8 cellular contexts compared by ENCODE assay signal in genomic region chr1:228141082-228141870, GRCh38. TPM values are rescaled to one million over a fixed set of nuclear protein-coding genes. Genes with fewer than 3 reads are reported as not detected.
A peak's percentile ranks its signal among the peaks of the same experiment; 100 is the strongest.
DNase-seq lines count a peak whose midpoint lies in the region; ATAC-seq, FAIRE-seq and TF ChIP-seq lines count a peak whose summit lies in the region.

No MANE protein-coding gene starts in this region.

- H3K9me1 ChIP-seq in keratinocyte (ENCODE audit: control insufficient read depth, extremely low read depth, insufficient read depth, low read length): peaks cover 2% of the 10 kb centered on the region

- FAIRE-seq in GM12878 (lab: Jason Lieb, UNC) (no peak), keratinocyte (lab: Jason Lieb, UNC) (no peak)

- H3K27me3 Mint-ChIP-seq in stimulated activated naive B cell treated with anti-CD40 and anti-IgM and Interleukin-4, amounts not matched to agents 10 μg/mL and 1 μg/mL and 100 μg/mL, for 72 hours: no peaks in the 10 kb centered on the region

- peak overlapping the region; percentile 85 for H3K4me3 ChIP-seq in GM12878
- H3K4me3 ChIP-seq in keratinocyte (ENCODE audit: control insufficient read depth in 2 of 3, extremely low read depth in 1 of 3, insufficient read depth in 2 of 3, low read depth in 1 of 3, low read length in 3 of 3): peak overlapping the region; percentile 84 to 96 (median 89)

- in situ Hi-C loops in GM12878 (cut with MboI): no loop called here

- DNase-seq in EL (peak; percentile 67), NCI-H2107 (lab: John Stamatoyannopoulos, UW) (peak; percentile 73), GM12878 (ENCODE audit: low read depth, low spot score) (no peak), keratinocyte (ENCODE audit: low read depth, low spot score) (no peak), superior temporal gyrus (ENCODE audit: extremely low spot score) (no peak)
- no peak for DNase-seq in stimulated activated naive B cell treated with anti-CD40 and anti-IgM and Interleukin-4, amounts not matched to agents 10 μg/mL and 1 μg/mL and 100 μg/mL, for 72 hours
- no peak for DNase-seq in NK-92 treated with Interleukin-12 subunit alpha and Interleukin-12 subunit beta, amount 100 ng/mL, for 24 hours (lab: John Stamatoyannopoulos, UW)

- WGBS in GM12878 (ENCODE audit: insufficient coverage, insufficient replicate concordance, low lambda C conversion rate, missing lambda C conversion rate): 23% methylated on average over 28 of the region's 28 CpGs

- H3K36me3 ChIP-seq in GM12878 (ENCODE audit: control insufficient read depth in 2 of 2, insufficient read depth in 2 of 2, low read length in 1 of 2): peaks cover 4 to 8% of the 10 kb centered on the region in 2 experiments; a peak in 3 of 4 replicates
- peaks cover 17 to 26% of the 10 kb centered on the region in 2 experiments for H3K36me3 ChIP-seq in keratinocyte (ENCODE audit: control insufficient read depth in 2 of 2, extremely low read depth in 1 of 2, insufficient read depth in 2 of 2, low read length in 2 of 2)

- H3K4me2 ChIP-seq in GM12878 (ENCODE audit: control insufficient read depth, insufficient read depth) (peak overlapping the region; percentile 86), keratinocyte (ENCODE audit: control insufficient read depth, extremely low read depth, insufficient read depth, low read depth, low read length) (peak overlapping the region; percentile 98)

- H3K9ac ChIP-seq in GM12878 (ENCODE audit: control insufficient read depth, insufficient read depth, low read length): peak overlapping the region; percentile 95
- H3K9ac ChIP-seq in keratinocyte (ENCODE audit: control insufficient read depth, extremely low read depth, insufficient read depth, low read length): peak overlapping the region; percentile 86

- H3K27me3 ChIP-seq in GM12878 (replicated peaks in 1 of 2; ENCODE audit: control insufficient read depth in 2 of 2, insufficient read depth in 2 of 2, low read length in 1 of 2): no peaks in the 10 kb centered on the region
- H3K27me3 ChIP-seq in keratinocyte (ENCODE audit: control insufficient read depth, extremely low read depth, insufficient read depth, low read length): no peaks in the 10 kb centered on the region

- BruUV-seq in GM12878 (replicated peaks; lab: Mats Ljungman, UMichigan): no TSS peak

- SMC1A ChIA-PET in GM12878 (lab: Charles Lee; ENCODE audit: uncharacterized antibody, unreplicated experiment): interaction anchor here (1.1 kb wide), 1 partner anchor 24 kb away, joined by 3 read pairs; no protein-coding TSS in a partner anchor

- no peak for TF ChIP-seq EP300 in GM12878 (IDR thresholded peaks at IDR 0.05; ENCODE audit: borderline replicate concordance in 1 of 2, control insufficient read depth in 1 of 2, low read depth in 2 of 2, low read length in 2 of 2)

- H3K9me3 Mint-ChIP-seq in stimulated activated naive B cell treated with anti-CD40 and anti-IgM and Interleukin-4, amounts not matched to agents 10 μg/mL and 1 μg/mL and 100 μg/mL, for 72 hours: no peaks in the 10 kb centered on the region

- TF ChIP-seq CTCF in GM12878 (IDR thresholded peaks at IDR 0.05 in 2 of 3, conservative IDR thresholded peaks at IDR 0.05 in 1 of 3; ENCODE audit: control insufficient read depth in 2 of 3, extremely low read depth in 1 of 3, insufficient read depth in 1 of 3, low read depth in 3 of 3, low read length in 3 of 3) (no peak), keratinocyte (optimal IDR thresholded peaks at IDR 0.05 in 1 of 3, IDR thresholded peaks at IDR 0.05 in 1 of 3, conservative IDR thresholded peaks at IDR 0.05 in 1 of 3; ENCODE audit: extremely low read depth in 1 of 3, insufficient read depth in 2 of 3, low read length in 3 of 3) (no peak)

- H3K36me3 Mint-ChIP-seq in stimulated activated naive B cell treated with anti-CD40 and anti-IgM and Interleukin-4, amounts not matched to agents 10 μg/mL and 1 μg/mL and 100 μg/mL, for 72 hours: peaks cover 2 to 9% of the 10 kb centered on the region in 2 donors

- H4K20me1 ChIP-seq in GM12878 (ENCODE audit: control insufficient read depth, insufficient read depth): peaks cover 6% of the 10 kb centered on the region; the same call in 1 of the 2 replicates
- H4K20me1 ChIP-seq in keratinocyte (ENCODE audit: control insufficient read depth, extremely low read depth, insufficient read depth, low read length): peaks cover 23% of the 10 kb centered on the region

- TF ChIP-seq RAD21 in GM12878 (IDR thresholded peaks at IDR 0.05; ENCODE audit: insufficient read depth, low read depth, low read length): no peak

- H3K4me1 ChIP-seq in GM12878 (ENCODE audit: control insufficient read depth, insufficient read depth, low read length) (peaks cover 17% of the 10 kb centered on the region), keratinocyte (ENCODE audit: control insufficient read depth, extremely low read depth, insufficient read depth, low read length) (peaks cover 35% of the 10 kb centered on the region)

- H3K4me3 Mint-ChIP-seq in stimulated activated naive B cell treated with anti-CD40 and anti-IgM and Interleukin-4, amounts not matched to agents 10 μg/mL and 1 μg/mL and 100 μg/mL, for 72 hours: peak overlapping the region; percentile 93 to 97

- peaks cover 52% of the 10 kb centered on the region for H3K79me2 ChIP-seq in GM12878 (ENCODE audit: control insufficient read depth, insufficient read depth, low read length)
- peaks cover 62% of the 10 kb centered on the region for H3K79me2 ChIP-seq in keratinocyte (ENCODE audit: control insufficient read depth, insufficient read depth, low read length)

- H3K9me3 ChIP-seq in GM12878 (replicated peaks; ENCODE audit: control insufficient read depth, insufficient read depth, low read length): no peaks in the 10 kb centered on the region
- no peaks in the 10 kb centered on the region for H3K9me3 ChIP-seq in keratinocyte (ENCODE audit: control insufficient read depth, low read depth, low read length)

- H2AFZ ChIP-seq in GM12878 (ENCODE audit: control insufficient read depth, low read depth, low read length): no peak overlapping the region
- H2AFZ ChIP-seq in keratinocyte (ENCODE audit: control insufficient read depth, low read length): no peak overlapping the region

- RAD21 ChIA-PET in GM12878 (lab: Charles Lee; ENCODE audit: unreplicated experiment): interaction anchor here (1.2 to 1.4 kb wide), 2 partner anchors 24 to 26 kb away, joined by 5 to 8 read pairs; partner anchors contain the start of gene IBA57

- dilution Hi-C loops in keratinocyte (cut with MboI; ENCODE audit: extremely low pct_ligation_motif_present, low sequenced_read_pairs): no loop called here

- POLR2A ChIA-PET in GM12878 (lab: Charles Lee): interaction anchor here (0.7 to 5.6 kb wide), 4 partner anchors 20 to 31 kb away, joined by 3 to 43 read pairs (median 3); partner anchors contain the start of gene IBA57

- CTCF ChIA-PET in GM12878 (lab: Yijun Ruan, JAX): interaction anchor here (1.0 to 6.1 kb wide), 3 partner anchors 24 to 141 kb away, joined by 3 to 54 read pairs (median 18); partner anchors contain the start of gene IBA57

- peak; percentile 42; the same call in 1 of the 2 replicates for TF ChIP-seq POLR2A in GM12878 (IDR thresholded peaks at IDR 0.05; ENCODE audit: low read depth, low read length)

- intact Hi-C loops in GM12878 (cut with micrococcal nuclease; ENCODE audit: unreplicated experiment): loop anchor here (2.0 kb wide), 2 partner anchors 32 to 58 kb away; partner anchors contain the start of genes ARF1 and MRPL55

- ATAC-seq in GM12878 (peak; percentile 8), GM21576 (IDR thresholded peaks at IDR 0.05; ENCODE audit: unreplicated experiment) (no peak)
- no peak for ATAC-seq in stimulated activated naive B cell treated with anti-CD40 and anti-IgM and Interleukin-4, amounts not matched to agents 10 μg/mL and 1 μg/mL and 100 μg/mL, for 72 hours (replicated peaks)

- peak overlapping the region; percentile 96 for H3K27ac ChIP-seq in GM12878 (ENCODE audit: control insufficient read depth, insufficient read depth)
- H3K27ac ChIP-seq in keratinocyte (ENCODE audit: control insufficient read depth, insufficient read depth, low read length): peak overlapping the region; percentile 82

- H3K4me1 Mint-ChIP-seq in stimulated activated naive B cell treated with anti-CD40 and anti-IgM and Interleukin-4, amounts not matched to agents 10 μg/mL and 1 μg/mL and 100 μg/mL, for 72 hours: peaks cover 20 to 58% of the 10 kb centered on the region in 2 donors

- H3K27ac Mint-ChIP-seq in stimulated activated naive B cell treated with anti-CD40 and anti-IgM and Interleukin-4, amounts not matched to agents 10 μg/mL and 1 μg/mL and 100 μg/mL, for 72 hours: peak overlapping the region; percentile 89

RNA-seq across cellular contexts. Expression of gene GUK1, which starts 1.2 kb away (rescaled TPM):
- 142 and 146 TPM in 2 replicates for total RNA-seq in GM12878 (2013; cell fraction: nucleolus; rRNA removed)
- total RNA-seq in GM12878 (2014; rRNA removed): 214 and 235 TPM in 2 replicates
- total RNA-seq in GM12878 (2014; rRNA removed; fragmentation: Illumina TruSeq; extraction: Trizol): 82.0 and 98.3 TPM in 2 replicates
- total RNA-seq in GM12878 (2021): 183 and 195 TPM in 2 replicates
- 101 TPM for polyA plus RNA-seq in GM12878 (2011; ENCODE audit: low read depth)
- 107 and 224 TPM in 2 replicates for polyA plus RNA-seq in GM12878 (2011; rRNA removed)
- polyA plus RNA-seq in GM12878 (2011; cell fraction: cytosol; rRNA removed): 381 and 606 TPM in 2 replicates
- 634 and 756 TPM in 2 replicates for polyA plus RNA-seq in GM12878 (2011; cell fraction: nucleus; rRNA removed)
- 190 and 243 TPM in 2 replicates for polyA plus RNA-seq in GM12878 (2012)
- polyA plus RNA-seq in GM12878 (2014; fragmentation: Illumina TruSeq; extraction: Trizol): 4.2 and 28.9 TPM in 2 replicates
- 10 to 100 TPM in 1 of 2 experiments, 1 to 10 TPM in 1; 6.3 to 39.2 TPM for polyA plus RNA-seq in GM12878 (2014; fragmentation: Nextera tagmentation; extraction: Ambion mirVana)
- polyA plus RNA-seq in GM12878 (2014; rRNA removed): 227 and 264 TPM in 2 replicates
- 100 to 1,000 TPM; 349 to 357 TPM for polyA plus RNA-seq in GM12878 (2016; fragmentation: Nextera tagmentation; extraction: Ambion mirVana)
- polyA minus RNA-seq in GM12878 (2011; rRNA and poly(A)+ RNA removed): 103 and 217 TPM in 2 replicates
- polyA minus RNA-seq in GM12878 (2011; cell fraction: cytosol; rRNA and poly(A)+ RNA removed): 59.5 and 69.8 TPM in 2 replicates
- polyA minus RNA-seq in GM12878 (2011; cell fraction: nucleus; rRNA and poly(A)+ RNA removed): 116 and 141 TPM in 2 replicates
- polyA plus RNA-seq in keratinocyte: 412 to 877 TPM (median 450 TPM) in 3 replicates
- 259 TPM for polyA plus RNA-seq in keratinocyte (2011; ENCODE audit: low read depth)
- 279 and 743 TPM in 2 replicates for polyA plus RNA-seq in keratinocyte (2011; cell fraction: cytosol; rRNA removed)
- 254 and 303 TPM in 2 replicates for polyA plus RNA-seq in keratinocyte (2011; cell fraction: nucleus; rRNA removed)
- 421 and 447 TPM in 2 replicates for polyA plus RNA-seq in keratinocyte (2012; ENCODE audit: low replicate concordance)
- 198 to 329 TPM (median 216 TPM) in 3 replicates for polyA minus RNA-seq in keratinocyte
- polyA minus RNA-seq in keratinocyte (2011; cell fraction: cytosol; rRNA and poly(A)+ RNA removed): 557 TPM
- 106 and 141 TPM in 2 replicates for polyA minus RNA-seq in keratinocyte (2011; cell fraction: nucleus; rRNA and poly(A)+ RNA removed)

RNA-seq across cellular contexts. Expression of gene GJC2, which starts 8.5 kb away (rescaled TPM):
- 0.27 and 0.65 TPM in 2 replicates for total RNA-seq in GM12878 (2013; cell fraction: nucleolus; rRNA removed)
- total RNA-seq in GM12878 (2014; rRNA removed) (0.06 and 0.11 TPM in 2 replicates), GM12878 (2014; rRNA removed; fragmentation: Illumina TruSeq; extraction: Trizol) (0.09 TPM in 2 replicates), GM12878 (2021) (0.44 TPM in 1 of 2 replicates, not detected in the other)
- not detected for polyA plus RNA-seq in GM12878 (2011; ENCODE audit: low read depth)
- polyA plus RNA-seq in GM12878 (2011; rRNA removed) (0.03 and 0.04 TPM in 2 replicates), GM12878 (2014; fragmentation: Illumina TruSeq; extraction: Trizol) (0.04 TPM in 1 of 2 replicates, not detected in the other), GM12878 (2014; fragmentation: Nextera tagmentation; extraction: Ambion mirVana) (not detected), GM12878 (2014; rRNA removed) (0.26 and 0.32 TPM in 2 replicates), GM12878 (2016; fragmentation: Nextera tagmentation; extraction: Ambion mirVana) (not detected), keratinocyte (0.37 to 0.63 TPM (median 0.58 TPM) in 3 replicates)
- 0.06 and 0.07 TPM in 2 replicates for polyA plus RNA-seq in GM12878 (2011; cell fraction: cytosol; rRNA removed)
- 0.24 and 0.51 TPM in 2 replicates for polyA plus RNA-seq in GM12878 (2011; cell fraction: nucleus; rRNA removed)
- 0.15 and 0.22 TPM in 2 replicates for polyA plus RNA-seq in GM12878 (2012)
- 0.21 TPM in 1 of 2 replicates, not detected in the other for polyA minus RNA-seq in GM12878 (2011; rRNA and poly(A)+ RNA removed)
- not detected in 2 replicates for polyA minus RNA-seq in GM12878 (2011; cell fraction: cytosol; rRNA and poly(A)+ RNA removed)
- 0.24 and 0.96 TPM in 2 replicates for polyA minus RNA-seq in GM12878 (2011; cell fraction: nucleus; rRNA and poly(A)+ RNA removed)
- polyA plus RNA-seq in keratinocyte (2011; ENCODE audit: low read depth): 0.39 TPM
- polyA plus RNA-seq in keratinocyte (2011; cell fraction: cytosol; rRNA removed): 0.17 and 0.52 TPM in 2 replicates
- polyA plus RNA-seq in keratinocyte (2011; cell fraction: nucleus; rRNA removed): 0.56 and 0.79 TPM in 2 replicates
- 0.73 and 0.81 TPM in 2 replicates for polyA plus RNA-seq in keratinocyte (2012; ENCODE audit: low replicate concordance)
- polyA minus RNA-seq in keratinocyte: 0.33 to 0.52 TPM (median 0.51 TPM) in 3 replicates
- polyA minus RNA-seq in keratinocyte (2011; cell fraction: cytosol; rRNA and poly(A)+ RNA removed): 2.9 TPM
- polyA minus RNA-seq in keratinocyte (2011; cell fraction: nucleus; rRNA and poly(A)+ RNA removed): 0.31 and 1.1 TPM in 2 replicates

RNA-seq across cellular contexts. Expression of gene IBA57, which starts 24.3 kb away (rescaled TPM):
- total RNA-seq in GM12878 (2013; cell fraction: nucleolus; rRNA removed): 3.6 and 5.1 TPM in 2 replicates
- 6.0 and 6.9 TPM in 2 replicates for total RNA-seq in GM12878 (2014; rRNA removed)
- total RNA-seq in GM12878 (2014; rRNA removed; fragmentation: Illumina TruSeq; extraction: Trizol): 1.3 and 1.5 TPM in 2 replicates
- total RNA-seq in GM12878 (2021): 6.9 and 8.5 TPM in 2 replicates
- 2.1 TPM for polyA plus RNA-seq in GM12878 (2011; ENCODE audit: low read depth)
- 1.4 and 2.9 TPM in 2 replicates for polyA plus RNA-seq in GM12878 (2011; rRNA removed)
- 3.5 and 8.3 TPM in 2 replicates for polyA plus RNA-seq in GM12878 (2011; cell fraction: cytosol; rRNA removed)
- 5.4 and 7.1 TPM in 2 replicates for polyA plus RNA-seq in GM12878 (2011; cell fraction: nucleus; rRNA removed)
- 2.0 and 3.3 TPM in 2 replicates for polyA plus RNA-seq in GM12878 (2012)
- polyA plus RNA-seq in GM12878 (2014; fragmentation: Illumina TruSeq; extraction: Trizol): 1.2 and 1.3 TPM in 2 replicates
- polyA plus RNA-seq in GM12878 (2014; fragmentation: Nextera tagmentation; extraction: Ambion mirVana): under 1 TPM; 0.51 to 0.60 TPM
- polyA plus RNA-seq in GM12878 (2014; rRNA removed): 4.6 and 6.7 TPM in 2 replicates
- 1 to 10 TPM; 6.0 to 8.6 TPM for polyA plus RNA-seq in GM12878 (2016; fragmentation: Nextera tagmentation; extraction: Ambion mirVana)
- polyA minus RNA-seq in GM12878 (2011; rRNA and poly(A)+ RNA removed): 2.0 and 5.2 TPM in 2 replicates
- polyA minus RNA-seq in GM12878 (2011; cell fraction: cytosol; rRNA and poly(A)+ RNA removed): 0.83 and 2.3 TPM in 2 replicates
- polyA minus RNA-seq in GM12878 (2011; cell fraction: nucleus; rRNA and poly(A)+ RNA removed): 1.8 and 3.3 TPM in 2 replicates
- 1.5 to 3.4 TPM (median 2.8 TPM) in 3 replicates for polyA plus RNA-seq in keratinocyte
- polyA plus RNA-seq in keratinocyte (2011; ENCODE audit: low read depth): 0.85 TPM
- polyA plus RNA-seq in keratinocyte (2011; cell fraction: cytosol; rRNA removed): 1.3 and 2.7 TPM in 2 replicates
- 3.7 and 5.4 TPM in 2 replicates for polyA plus RNA-seq in keratinocyte (2011; cell fraction: nucleus; rRNA removed)
- polyA plus RNA-seq in keratinocyte (2012; ENCODE audit: low replicate concordance): 1.3 and 3.6 TPM in 2 replicates
- 1.6 to 3.0 TPM (median 1.9 TPM) in 3 replicates for polyA minus RNA-seq in keratinocyte
- polyA minus RNA-seq in keratinocyte (2011; cell fraction: cytosol; rRNA and poly(A)+ RNA removed): 1.9 TPM
- polyA minus RNA-seq in keratinocyte (2011; cell fraction: nucleus; rRNA and poly(A)+ RNA removed): 3.6 and 3.9 TPM in 2 replicates

RNA-seq across cellular contexts. Expression of gene MRPL55, which starts 32.2 kb away (rescaled TPM):
- total RNA-seq in GM12878 (2013; cell fraction: nucleolus; rRNA removed): 43.8 and 45.7 TPM in 2 replicates
- total RNA-seq in GM12878 (2014; rRNA removed): 81.9 and 93.4 TPM in 2 replicates
- 25.5 and 35.1 TPM in 2 replicates for total RNA-seq in GM12878 (2014; rRNA removed; fragmentation: Illumina TruSeq; extraction: Trizol)
- total RNA-seq in GM12878 (2021): 47.6 and 54.9 TPM in 2 replicates
- polyA plus RNA-seq in GM12878 (2011; ENCODE audit: low read depth): 30.7 TPM
- polyA plus RNA-seq in GM12878 (2011; rRNA removed): 17.0 and 39.3 TPM in 2 replicates
- 66.7 and 115 TPM in 2 replicates for polyA plus RNA-seq in GM12878 (2011; cell fraction: cytosol; rRNA removed)
- polyA plus RNA-seq in GM12878 (2011; cell fraction: nucleus; rRNA removed): 172 and 194 TPM in 2 replicates
- 45.5 and 64.1 TPM in 2 replicates for polyA plus RNA-seq in GM12878 (2012)
- 8.8 and 42.1 TPM in 2 replicates for polyA plus RNA-seq in GM12878 (2014; fragmentation: Illumina TruSeq; extraction: Trizol)
- 10 to 100 TPM; 15.1 to 56.7 TPM for polyA plus RNA-seq in GM12878 (2014; fragmentation: Nextera tagmentation; extraction: Ambion mirVana)
- polyA plus RNA-seq in GM12878 (2014; rRNA removed): 91.0 and 96.3 TPM in 2 replicates
- polyA plus RNA-seq in GM12878 (2016; fragmentation: Nextera tagmentation; extraction: Ambion mirVana): 100 to 1,000 TPM; 129 to 143 TPM
- 24.7 and 44.2 TPM in 2 replicates for polyA minus RNA-seq in GM12878 (2011; rRNA and poly(A)+ RNA removed)
- polyA minus RNA-seq in GM12878 (2011; cell fraction: cytosol; rRNA and poly(A)+ RNA removed): 16.6 and 20.5 TPM in 2 replicates
- 31.3 and 40.2 TPM in 2 replicates for polyA minus RNA-seq in GM12878 (2011; cell fraction: nucleus; rRNA and poly(A)+ RNA removed)
- 28.4 to 53.7 TPM (median 49.3 TPM) in 3 replicates for polyA plus RNA-seq in keratinocyte
- polyA plus RNA-seq in keratinocyte (2011; ENCODE audit: low read depth): 23.9 TPM
- polyA plus RNA-seq in keratinocyte (2011; cell fraction: cytosol; rRNA removed): 22.0 and 52.1 TPM in 2 replicates
- 47.4 and 62.3 TPM in 2 replicates for polyA plus RNA-seq in keratinocyte (2011; cell fraction: nucleus; rRNA removed)
- polyA plus RNA-seq in keratinocyte (2012; ENCODE audit: low replicate concordance): 34.4 and 51.8 TPM in 2 replicates
- 19.2 to 36.3 TPM (median 26.1 TPM) in 3 replicates for polyA minus RNA-seq in keratinocyte
- 48.9 TPM for polyA minus RNA-seq in keratinocyte (2011; cell fraction: cytosol; rRNA and poly(A)+ RNA removed)
- 9.9 and 18.3 TPM in 2 replicates for polyA minus RNA-seq in keratinocyte (2011; cell fraction: nucleus; rRNA and poly(A)+ RNA removed)

RNA-seq across cellular contexts. Expression of gene C1orf35, which starts 38.2 kb away (rescaled TPM):
- total RNA-seq in GM12878 (2013; cell fraction: nucleolus; rRNA removed): 5.5 and 6.0 TPM in 2 replicates
- 14.0 and 14.6 TPM in 2 replicates for total RNA-seq in GM12878 (2014; rRNA removed)
- total RNA-seq in GM12878 (2014; rRNA removed; fragmentation: Illumina TruSeq; extraction: Trizol): 5.9 and 6.7 TPM in 2 replicates
- 20.8 and 21.5 TPM in 2 replicates for total RNA-seq in GM12878 (2021)
- 5.1 TPM for polyA plus RNA-seq in GM12878 (2011; ENCODE audit: low read depth)
- polyA plus RNA-seq in GM12878 (2011; rRNA removed): 3.1 and 6.6 TPM in 2 replicates
- 10.1 and 14.3 TPM in 2 replicates for polyA plus RNA-seq in GM12878 (2011; cell fraction: cytosol; rRNA removed)
- 23.8 and 28.1 TPM in 2 replicates for polyA plus RNA-seq in GM12878 (2011; cell fraction: nucleus; rRNA removed)
- polyA plus RNA-seq in GM12878 (2012): 13.2 and 16.0 TPM in 2 replicates
- polyA plus RNA-seq in GM12878 (2014; fragmentation: Illumina TruSeq; extraction: Trizol): 1.6 and 5.5 TPM in 2 replicates
- 1 to 10 TPM; 2.5 to 4.8 TPM for polyA plus RNA-seq in GM12878 (2014; fragmentation: Nextera tagmentation; extraction: Ambion mirVana)
- polyA plus RNA-seq in GM12878 (2014; rRNA removed): 18.8 and 19.5 TPM in 2 replicates
- polyA plus RNA-seq in GM12878 (2016; fragmentation: Nextera tagmentation; extraction: Ambion mirVana): 10 to 100 TPM; 26.7 to 27.0 TPM
- polyA minus RNA-seq in GM12878 (2011; rRNA and poly(A)+ RNA removed): 1.2 and 2.7 TPM in 2 replicates
- polyA minus RNA-seq in GM12878 (2011; cell fraction: cytosol; rRNA and poly(A)+ RNA removed): 1.8 and 2.7 TPM in 2 replicates
- 3.5 and 4.8 TPM in 2 replicates for polyA minus RNA-seq in GM12878 (2011; cell fraction: nucleus; rRNA and poly(A)+ RNA removed)
- 8.2 to 11.9 TPM (median 10.0 TPM) in 3 replicates for polyA plus RNA-seq in keratinocyte
- polyA plus RNA-seq in keratinocyte (2011; ENCODE audit: low read depth): 8.0 TPM
- polyA plus RNA-seq in keratinocyte (2011; cell fraction: cytosol; rRNA removed): 4.4 and 10.2 TPM in 2 replicates
- polyA plus RNA-seq in keratinocyte (2011; cell fraction: nucleus; rRNA removed): 21.2 and 27.6 TPM in 2 replicates
- polyA plus RNA-seq in keratinocyte (2012; ENCODE audit: low replicate concordance): 12.5 and 16.4 TPM in 2 replicates
- 0.99 to 7.7 TPM (median 1.2 TPM) in 3 replicates for polyA minus RNA-seq in keratinocyte
- polyA minus RNA-seq in keratinocyte (2011; cell fraction: cytosol; rRNA and poly(A)+ RNA removed): 7.7 TPM
- polyA minus RNA-seq in keratinocyte (2011; cell fraction: nucleus; rRNA and poly(A)+ RNA removed): 2.4 and 2.8 TPM in 2 replicates

Comparison
In these comparisons a context has a peak if more than half of its experiments do, and no peak if none do; other contexts are left out.
1. DNase-seq: peak in EL (single experiment) and NCI-H2107 (single experiment); none in GM12878 (single experiment), keratinocyte (single experiment), stimulated activated naive B cell treated with anti-CD40 and anti-IgM and Interleukin-4, amounts not matched to agents 10 μg/mL and 1 μg/mL and 100 μg/mL, for 72 hours (single experiment), NK-92 treated with Interleukin-12 subunit alpha and Interleukin-12 subunit beta, amount 100 ng/mL, for 24 hours (single experiment) and superior temporal gyrus (single experiment).